In the genomic region with DNA sequence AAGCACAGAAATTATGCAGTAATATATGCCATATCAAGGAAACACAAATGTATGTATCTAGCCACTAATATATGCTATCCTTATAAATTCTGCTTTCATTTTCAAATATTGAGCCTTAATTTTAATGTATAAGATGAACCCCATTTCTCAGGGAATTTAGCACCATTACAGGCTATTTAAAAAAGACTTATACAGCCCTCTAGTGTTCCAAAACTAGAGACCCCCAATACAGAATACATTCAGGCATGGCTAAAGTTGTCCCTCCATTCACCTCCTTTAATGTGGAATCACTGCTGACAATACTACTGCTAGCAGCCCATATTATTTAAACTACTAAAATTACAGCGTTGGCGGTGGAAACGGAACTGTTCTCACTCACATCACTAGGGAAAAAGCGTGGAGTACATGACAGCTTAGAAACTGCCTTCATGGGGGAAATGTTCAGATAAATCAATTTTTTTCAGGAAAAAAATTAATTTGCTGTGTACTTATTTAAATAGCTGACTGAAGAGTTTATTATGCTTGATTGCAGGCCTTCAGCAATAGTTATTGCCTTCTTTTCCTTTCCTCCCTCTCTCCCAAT, we compare ENCODE assay signal across 1 cellular context.
TF ChIP-seq lines count a peak whose summit lies in the region.

No MANE protein-coding gene starts in this region.

TF ChIP-seq in WTC11, 78 proteins besides CTCF, POLR2A, EP300 and RAD21 (continued from another document):
- TF ChIP-seq, protein P1, sequence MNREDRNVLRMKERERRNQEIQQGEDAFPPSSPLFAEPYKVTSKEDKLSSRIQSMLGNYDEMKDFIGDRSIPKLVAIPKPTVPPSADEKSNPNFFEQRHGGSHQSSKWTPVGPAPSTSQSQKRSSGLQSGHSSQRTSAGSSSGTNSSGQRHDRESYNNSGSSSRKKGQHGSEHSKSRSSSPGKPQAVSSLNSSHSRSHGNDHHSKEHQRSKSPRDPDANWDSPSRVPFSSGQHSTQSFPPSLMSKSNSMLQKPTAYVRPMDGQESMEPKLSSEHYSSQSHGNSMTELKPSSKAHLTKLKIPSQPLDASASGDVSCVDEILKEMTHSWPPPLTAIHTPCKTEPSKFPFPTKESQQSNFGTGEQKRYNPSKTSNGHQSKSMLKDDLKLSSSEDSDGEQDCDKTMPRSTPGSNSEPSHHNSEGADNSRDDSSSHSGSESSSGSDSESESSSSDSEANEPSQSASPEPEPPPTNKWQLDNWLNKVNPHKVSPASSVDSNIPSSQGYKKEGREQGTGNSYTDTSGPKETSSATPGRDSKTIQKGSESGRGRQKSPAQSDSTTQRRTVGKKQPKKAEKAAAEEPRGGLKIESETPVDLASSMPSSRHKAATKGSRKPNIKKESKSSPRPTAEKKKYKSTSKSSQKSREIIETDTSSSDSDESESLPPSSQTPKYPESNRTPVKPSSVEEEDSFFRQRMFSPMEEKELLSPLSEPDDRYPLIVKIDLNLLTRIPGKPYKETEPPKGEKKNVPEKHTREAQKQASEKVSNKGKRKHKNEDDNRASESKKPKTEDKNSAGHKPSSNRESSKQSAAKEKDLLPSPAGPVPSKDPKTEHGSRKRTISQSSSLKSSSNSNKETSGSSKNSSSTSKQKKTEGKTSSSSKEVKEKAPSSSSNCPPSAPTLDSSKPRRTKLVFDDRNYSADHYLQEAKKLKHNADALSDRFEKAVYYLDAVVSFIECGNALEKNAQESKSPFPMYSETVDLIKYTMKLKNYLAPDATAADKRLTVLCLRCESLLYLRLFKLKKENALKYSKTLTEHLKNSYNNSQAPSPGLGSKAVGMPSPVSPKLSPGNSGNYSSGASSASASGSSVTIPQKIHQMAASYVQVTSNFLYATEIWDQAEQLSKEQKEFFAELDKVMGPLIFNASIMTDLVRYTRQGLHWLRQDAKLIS (CRISPR knock-in tag; IDR thresholded peaks at IDR 0.05; ENCODE audit: borderline replicate concordance): no peak
- TF ChIP-seq MLX (CRISPR knock-in tag; IDR thresholded peaks at IDR 0.05) (no peak), KAT7 (CRISPR knock-in tag; IDR thresholded peaks at IDR 0.05; ENCODE audit: borderline replicate concordance) (no peak), NR3C1 (CRISPR knock-in tag; conservative IDR thresholded peaks at IDR 0.05; ENCODE audit: low read depth) (no peak), ZNF121 (CRISPR knock-in tag; IDR thresholded peaks at IDR 0.05) (no peak), MAX (CRISPR knock-in tag; IDR thresholded peaks at IDR 0.05) (no peak), ZNF396 (CRISPR knock-in tag; IDR thresholded peaks at IDR 0.05; ENCODE audit: borderline replicate concordance) (no peak), ATF2 (CRISPR knock-in tag; IDR thresholded peaks at IDR 0.05; ENCODE audit: borderline replicate concordance, low read depth) (no peak)
- TF ChIP-seq, protein P2, sequence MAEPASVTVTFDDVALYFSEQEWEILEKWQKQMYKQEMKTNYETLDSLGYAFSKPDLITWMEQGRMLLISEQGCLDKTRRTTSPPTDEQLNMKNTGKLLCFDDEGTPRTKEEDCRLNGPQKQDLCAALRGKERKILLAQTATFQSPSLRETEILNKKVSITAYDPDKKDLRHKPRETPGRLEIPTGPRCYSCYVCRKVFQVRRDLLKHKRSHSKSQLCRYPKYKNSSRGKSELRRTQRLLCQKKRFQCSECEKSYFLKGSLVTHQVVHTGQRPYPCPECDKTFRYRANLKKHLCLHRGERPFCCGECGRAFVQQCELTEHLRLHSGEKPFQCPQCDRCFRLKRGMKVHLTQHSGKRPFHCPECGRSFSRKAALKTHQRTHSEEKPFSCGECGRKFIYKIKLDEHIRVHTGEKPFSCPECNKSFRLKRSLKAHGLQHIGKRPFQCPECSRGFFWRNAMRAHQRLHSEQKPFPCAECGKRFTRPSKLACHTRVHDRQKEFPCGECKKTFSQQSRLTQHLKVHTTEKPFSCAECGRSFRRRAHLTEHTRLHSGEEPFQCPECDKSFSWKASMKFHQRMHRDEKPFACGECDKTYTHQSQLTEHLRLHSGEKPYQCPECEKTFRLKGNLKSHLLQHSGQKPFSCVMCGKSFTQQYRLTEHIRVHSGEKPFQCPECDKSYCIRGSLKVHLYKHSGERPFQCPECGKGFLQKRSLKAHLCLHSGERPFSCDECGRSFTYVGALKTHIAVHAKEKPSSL (CRISPR knock-in tag; conservative IDR thresholded peaks at IDR 0.05): no peak
